8 cellular contexts compared by ENCODE assay signal in the genomic region with DNA sequence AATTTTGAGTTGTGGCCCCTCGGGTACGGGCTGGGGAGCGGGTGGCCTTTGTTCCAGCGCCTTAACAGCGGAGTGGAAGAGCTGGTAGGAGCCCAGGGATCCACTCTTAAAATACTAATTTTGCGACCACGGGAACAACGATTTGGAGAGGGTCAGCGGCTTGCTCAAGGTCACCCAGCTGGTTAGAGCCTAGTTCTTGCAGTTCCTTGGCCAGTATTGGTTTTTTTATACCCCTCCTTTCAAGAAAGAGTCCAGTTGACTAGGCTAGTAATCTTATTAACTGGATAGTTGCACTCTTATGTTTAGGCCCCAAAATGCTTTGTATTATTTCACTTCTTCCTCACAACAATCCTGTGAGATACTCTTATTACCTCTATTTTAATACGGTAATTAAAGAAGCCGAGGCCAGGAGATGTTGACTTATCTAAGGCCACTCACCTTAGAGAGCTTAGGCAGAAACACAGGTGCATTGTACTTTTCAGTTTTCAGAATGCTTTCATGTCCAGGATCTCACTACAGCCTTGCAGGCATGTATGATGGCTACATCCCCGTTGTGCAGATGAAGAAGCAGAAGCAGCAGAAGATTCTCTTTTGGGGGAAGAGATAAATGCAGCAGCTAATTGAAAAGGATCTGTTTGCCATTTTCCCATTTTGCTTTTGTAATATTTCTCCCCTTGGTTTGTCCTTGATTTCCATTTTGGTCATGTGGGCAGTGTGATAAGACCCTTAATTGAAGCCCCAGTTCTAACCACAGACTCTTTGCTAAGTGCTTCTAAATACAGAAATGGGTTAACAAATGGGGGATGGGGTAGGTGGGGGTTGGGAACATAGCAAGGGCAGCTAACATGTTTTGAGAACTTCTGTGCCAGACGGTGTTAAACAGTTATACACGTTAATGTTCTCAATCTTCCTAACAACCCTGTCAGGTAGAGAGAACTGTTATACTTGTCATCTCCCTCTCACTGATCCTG. TPM values are rescaled to one million over a fixed set of nuclear protein-coding genes. Genes with fewer than 3 reads are reported as not detected.
A peak's percentile ranks its signal among the peaks of the same experiment; 100 is the strongest.
DNase-seq lines count a peak whose midpoint lies in the region; ATAC-seq and TF ChIP-seq lines count a peak whose summit lies in the region.

No MANE protein-coding gene starts in this region.

- H3K4me1 ChIP-seq in NT2/D1 (ENCODE audit: insufficient read depth, insufficient read length) (no peaks in the 10 kb centered on the region), neuron (ENCODE audit: insufficient read depth, low read length) (peaks cover 11% of the 10 kb centered on the region)
- peaks cover 13% of the 10 kb centered on the region for H3K4me1 ChIP-seq in effector memory CD4-positive, alpha-beta T cell (ENCODE audit: control insufficient read depth, insufficient read depth, low read length, poor library complexity, severe bottlenecking)

- H3K4me3 ChIP-seq in GM12865 (ENCODE audit: low read depth, low read length): peak overlapping the region; percentile 73
- H3K4me3 ChIP-seq in NT2/D1 (ENCODE audit: insufficient read length, low read depth): peak overlapping the region; percentile 87
- H3K4me3 ChIP-seq in effector memory CD4-positive, alpha-beta T cell (ENCODE audit: insufficient read depth, low read depth, low read length, poor library complexity, severe bottlenecking): peak overlapping the region; percentile 61
- H3K4me3 ChIP-seq in neuron (ENCODE audit: low read length): peak overlapping the region; percentile 98

- TF ChIP-seq CTCF in GM12865 (IDR thresholded peaks at IDR 0.05; ENCODE audit: insufficient read depth, low read depth, low read length, missing control alignments): no peak

- H2AFZ ChIP-seq in neuron (ENCODE audit: low read depth, low read length): no peak overlapping the region

- H3K9ac ChIP-seq in NT2/D1 (ENCODE audit: insufficient read length, low read depth): peak overlapping the region; percentile 98

- H3K9me3 ChIP-seq in NT2/D1 (ENCODE audit: insufficient read depth, low read length) (peaks cover 7% of the 10 kb centered on the region; the same call in 1 of the 2 replicates), neuron (ENCODE audit: low read length) (no peaks in the 10 kb centered on the region)
- H3K9me3 ChIP-seq in effector memory CD4-positive, alpha-beta T cell (ENCODE audit: control insufficient read depth, low read length): no peaks in the 10 kb centered on the region

- H3K36me3 ChIP-seq in NT2/D1 (ENCODE audit: insufficient read depth, insufficient read length, low read length) (peaks cover 31% of the 10 kb centered on the region), neuron (ENCODE audit: insufficient read depth, low read length) (peaks cover 36% of the 10 kb centered on the region)
- peaks cover 7% of the 10 kb centered on the region for H3K36me3 ChIP-seq in effector memory CD4-positive, alpha-beta T cell (ENCODE audit: control insufficient read depth, insufficient read depth, low read length)

- H3K27me3 ChIP-seq in NT2/D1 (ENCODE audit: insufficient read depth, insufficient read length) (no peaks in the 10 kb centered on the region), neuron (ENCODE audit: insufficient read depth, low read length) (no peaks in the 10 kb centered on the region)
- no peaks in the 10 kb centered on the region for H3K27me3 ChIP-seq in effector memory CD4-positive, alpha-beta T cell (replicated peaks; ENCODE audit: control insufficient read depth, insufficient read depth, low read length, poor library complexity, severe bottlenecking)

- H3K27ac ChIP-seq in effector memory CD4-positive, alpha-beta T cell (ENCODE audit: insufficient read depth, low read length, poor library complexity, severe bottlenecking): peak overlapping the region; percentile 95

- ATAC-seq in GM21381 (IDR thresholded peaks at IDR 0.05; ENCODE audit: unreplicated experiment) (no peak), HG02981 (IDR thresholded peaks at IDR 0.05; ENCODE audit: unreplicated experiment) (no peak)

- DNase-seq in GM12865 (ENCODE audit: low read depth) (peak; percentile 33), NT2/D1 (ENCODE audit: low read depth, low spot score) (no peak), ureter (ENCODE audit: low spot score) (no peak), Ammon's horn (ENCODE audit: low spot score) (no peak)
- DNase-seq in effector memory CD4-positive, alpha-beta T cell: no peak

RNA-seq across cellular contexts. Expression of gene SREBF2, which starts 1.4 kb away (rescaled TPM):
- 165 TPM for total RNA-seq in ureter

RNA-seq across cellular contexts. Expression of gene CCDC134, which starts 33.8 kb away (rescaled TPM):
- total RNA-seq in ureter: 10.4 TPM
